In genomic region chr1:25312806-25313470, GRCh38 we compare ENCODE assay signal across 3 cellular contexts. TPM values are rescaled to one million over a fixed set of nuclear protein-coding genes. Genes with fewer than 3 reads are reported as not detected.
"Had no signal": no experiment of that assay in that cellular context is flagged by ENCODE, and none has a peak within 500 bp of the region (broad histone marks: within the 10 kb centered on the region; RNA-seq: fewer than 3 reads in every experiment).

No MANE protein-coding gene starts in this region.

RNA-seq across cellular contexts. Expression of gene RHD, which starts 40.6 kb away (rescaled TPM):
- total RNA-seq: GM23248, H4, HFFc6 had no signal
